In genomic region chr17:17811381-17812210, GRCh38 we compare ENCODE assay signal across 9 cellular contexts. TPM values are rescaled to one million over a fixed set of nuclear protein-coding genes. Genes with fewer than 3 reads are reported as not detected.
A peak's percentile ranks its signal among the peaks of the same experiment; 100 is the strongest.
DNase-seq lines count a peak whose midpoint lies in the region; ATAC-seq, FAIRE-seq and TF ChIP-seq lines count a peak whose summit lies in the region.
"Had no signal": no experiment of that assay in that cellular context is flagged by ENCODE, and none has a peak within 500 bp of the region (broad histone marks: within the 10 kb centered on the region; RNA-seq: fewer than 3 reads in every experiment).

No MANE protein-coding gene starts in this region.

- H3K79me1 ChIP-seq in H9 (ENCODE audit: insufficient read depth, low read depth, low read length, poor library complexity, severe bottlenecking) = no peaks in the 10 kb centered on the region

- no peak overlapping the region for H2BK120ac ChIP-seq in H9 (ENCODE audit: low read depth, low read length, poor library complexity, severe bottlenecking)

- no peaks in the 10 kb centered on the region for H4K20me1 ChIP-seq in H9 (ENCODE audit: control insufficient read depth, insufficient read depth, insufficient read length)

- H3K4ac ChIP-seq in H9 (ENCODE audit: low read depth, low read length) = no peak overlapping the region

- H2AFZ ChIP-seq in H9 (ENCODE audit: low read length) = no peak overlapping the region

- H4K5ac ChIP-seq in H9 (ENCODE audit: insufficient read length, low read depth, low read length) = no peak overlapping the region

- POLR2A ChIA-PET in A549 (lab: Yijun Ruan, JAX) = interaction anchor here (0.7 to 5.2 kb wide), 4 partner anchors 25 to 109 kb away, joined by 4 to 38 read pairs (median 6); partner anchors contain the start of gene SREBF1
- POLR2A ChIA-PET in naive thymus-derived CD4-positive, alpha-beta T cell (lab: Charles Lee) = interaction anchor here (1.1 to 2.2 kb wide), 4 partner anchors 25 to 46 kb away, joined by 3 to 7 read pairs (median 4); partner anchors contain the start of gene SREBF1

- H3K79me2 ChIP-seq in H9 (ENCODE audit: insufficient read depth, low read length) = no peaks in the 10 kb centered on the region

- H3K56ac ChIP-seq in H9 (ENCODE audit: insufficient read length, low read depth, low read length) = no peak overlapping the region

- intact Hi-C loops in naive thymus-derived CD4-positive, alpha-beta T cell (cut with micrococcal nuclease) = loop anchor here (1.0 kb wide), 8 partner anchors 12 to 222 kb away; partner anchors contain the start of genes RAI1 (in 1 of the 2) and SREBF1 (in 1 of the 2)

- peaks cover 8% of the 10 kb centered on the region; the same call in 1 of the 2 replicates for H3K27me3 ChIP-seq in H9 (ENCODE audit: insufficient read depth, low read length)
- H3K27me3 ChIP-seq in naive thymus-derived CD4-positive, alpha-beta T cell (ENCODE audit: control insufficient read depth in 2 of 2, insufficient read depth in 2 of 2, low read length in 2 of 2) = no peaks in the 10 kb centered on the region

- 23% methylated on average over 15 of the region's 15 CpGs for WGBS in A549 (ENCODE audit: missing lambda C conversion rate)
- WGBS in H9 (ENCODE audit: extremely low coverage, insufficient read length, low lambda C conversion rate) = no CpG with 5 or more reads among the region's 15 CpGs

- H3K23ac ChIP-seq in H9 (ENCODE audit: insufficient read length, low read depth, low read length) = no peak overlapping the region

- H4K8ac ChIP-seq in H9 (replicated peaks; ENCODE audit: insufficient read length, low read depth, low read length) = no peak overlapping the region

- H2BK12ac ChIP-seq in H9 (ENCODE audit: insufficient read length, low read depth, low read length) = no peak overlapping the region

- H3K9me3 ChIP-seq in A549 (no peaks in the 10 kb centered on the region), H9 (ENCODE audit: control insufficient read depth, low read depth, low read length) (no peaks in the 10 kb centered on the region)
- no peaks in the 10 kb centered on the region for H3K9me3 ChIP-seq in naive thymus-derived CD4-positive, alpha-beta T cell (ENCODE audit: control insufficient read depth in 2 of 3, low read length in 3 of 3)

- no peaks in the 10 kb centered on the region for H3K9me3 Mint-ChIP-seq in H9
- peaks cover 0 to 2% (median 0%) of the 10 kb centered on the region in 11 donors for H3K9me3 Mint-ChIP-seq in naive thymus-derived CD4-positive, alpha-beta T cell

- H2BK20ac ChIP-seq in H9 (ENCODE audit: low read depth, low read length, poor library complexity, severe bottlenecking) = no peak overlapping the region

- TF ChIP-seq POLR2A in A549 (IDR thresholded peaks at IDR 0.05; ENCODE audit: low read length) (no peak), GM12892 (IDR thresholded peaks at IDR 0.05; ENCODE audit: low read depth, low read length) (no peak)

- H2BK15ac ChIP-seq in H9 (ENCODE audit: low read depth, low read length) = no peak overlapping the region

- ATAC-seq in A549 = peak in 1 of 2 experiments; percentile 1; a peak in 3 of 6 replicates
- no peak for ATAC-seq in naive thymus-derived CD4-positive, alpha-beta T cell
- no peak for ATAC-seq in GM18858 (IDR thresholded peaks at IDR 0.05; ENCODE audit: unreplicated experiment)

- H3K27ac ChIP-seq in A549 (peak overlapping the region; percentile 62 to 78), H9 (ENCODE audit: insufficient read length, low read depth, low read length) (no peak overlapping the region)
- H3K27ac ChIP-seq in naive thymus-derived CD4-positive, alpha-beta T cell (ENCODE audit: low read depth, low read length) = no peak overlapping the region

- CTCF ChIA-PET in A549 (lab: Yijun Ruan, JAX) = interaction anchor here (0.6 to 30.5 kb wide), 47 partner anchors 10 to 277 kb away, joined by 3 to 859 read pairs (median 5); partner anchors contain the start of genes DRG2, RAI1 and SREBF1
- CTCF ChIA-PET in naive thymus-derived CD4-positive, alpha-beta T cell (lab: Charles Lee) = interaction anchor here (0.6 to 9.9 kb wide), 13 partner anchors 16 to 133 kb away, joined by 3 to 88 read pairs (median 5); partner anchors contain the start of gene SREBF1

- no peak for FAIRE-seq in A549 (lab: Jason Lieb, UNC)
- FAIRE-seq in GM12892 (lab: Jason Lieb, UNC) = no peak

- H3K4me2 ChIP-seq in A549 (peak overlapping the region; percentile 68), H9 (ENCODE audit: insufficient read depth, insufficient read length, low read length) (peak overlapping the region; percentile 4)

- peaks cover 17 to 25% of the 10 kb centered on the region in 2 experiments for H3K4me1 Mint-ChIP-seq in H9
- H3K4me1 Mint-ChIP-seq in naive thymus-derived CD4-positive, alpha-beta T cell = peaks cover 5 to 18% (median 11%) of the 10 kb centered on the region in 7 donors

- no peak overlapping the region for H3K14ac ChIP-seq in H9 (ENCODE audit: insufficient read depth, low read length)

- H2AK5ac ChIP-seq in H9 (ENCODE audit: insufficient read length, low read length) = no peak overlapping the region

- H3K27me3 Mint-ChIP-seq in H9 (ENCODE audit: low read depth) = peaks cover 24% of the 10 kb centered on the region
- H3K27me3 Mint-ChIP-seq in naive thymus-derived CD4-positive, alpha-beta T cell = no peaks in the 10 kb centered on the region

- TF ChIP-seq CTCF in A549 (IDR thresholded peaks at IDR 0.05) = no peak
- TF ChIP-seq CTCF in H9 (conservative IDR thresholded peaks at IDR 0.05) = no peak
- no peak for TF ChIP-seq CTCF in astrocyte of the spinal cord (IDR thresholded peaks at IDR 0.05; ENCODE audit: low read depth, low read length)

- peaks cover 6% of the 10 kb centered on the region for H3K23me2 ChIP-seq in H9 (ENCODE audit: insufficient read length, low read depth, low read length, poor library complexity, severe bottlenecking)

- no peak overlapping the region for H3T11ph ChIP-seq in H9 (ENCODE audit: low read length)

- TF ChIP-seq RAD21 in A549 (conservative IDR thresholded peaks at IDR 0.05 in 1 of 2, IDR thresholded peaks at IDR 0.05 in 1 of 2) = no peak

- H3K4me3 ChIP-seq in A549 (0 out of 3 replicates have a peak overlapping the region, but pooled peaks have one; percentile 17), astrocyte of the spinal cord (ENCODE audit: low read depth, low read length) (no peak overlapping the region)
- no peak overlapping the region for H3K4me3 ChIP-seq in naive thymus-derived CD4-positive, alpha-beta T cell (ENCODE audit: low read length)

- in situ Hi-C loops in astrocyte of the spinal cord (cut with HindIII; ENCODE audit: low sequenced_read_pairs) = no loop called here

- DNase-seq in A549 (ENCODE audit: low read depth in 1 of 2, low spot score in 1 of 2) (peak in 1 of 2 experiments; percentile 75), H9 (peak; percentile 80), astrocyte of the spinal cord (ENCODE audit: low read depth, low spot score) (peak; percentile 30), AML-193 (lab: John Stamatoyannopoulos, UW) (no peak), DMS79 (lab: John Stamatoyannopoulos, UW) (no peak), GM12892 (ENCODE audit: insufficient read length) (no peak)
- no peak for DNase-seq in naive thymus-derived CD4-positive, alpha-beta T cell
- DNase-seq: GDM1 had no signal

- H3K36me3 Mint-ChIP-seq in H9 (ENCODE audit: insufficient read depth in 1 of 3, low read depth in 3 of 3) = peaks cover 6 to 30% (median 21%) of the 10 kb centered on the region in 3 experiments
- peaks cover 0 to 10% (median 3%) of the 10 kb centered on the region in 5 donors for H3K36me3 Mint-ChIP-seq in naive thymus-derived CD4-positive, alpha-beta T cell

- H3K9ac ChIP-seq in H9 (ENCODE audit: extremely low read depth, insufficient read length, low read length) = no peak overlapping the region

- H3K27ac Mint-ChIP-seq in H9 = peak overlapping the region in 1 of 3 experiments; percentile 87; a peak in 3 of 7 replicates
- peak overlapping the region in 8 of 9 donors; percentile 12 to 65 (median 56) for H3K27ac Mint-ChIP-seq in naive thymus-derived CD4-positive, alpha-beta T cell

- peaks cover 58% of the 10 kb centered on the region for H3K4me1 ChIP-seq in A549
- no peaks in the 10 kb centered on the region; the same call in 1 of the 2 replicates for H3K4me1 ChIP-seq in H9 (ENCODE audit: insufficient read depth, low read length)
- peaks cover 6 to 9% of the 10 kb centered on the region in 2 donors for H3K4me1 ChIP-seq in naive thymus-derived CD4-positive, alpha-beta T cell (ENCODE audit: control insufficient read depth in 2 of 2, insufficient read depth in 2 of 2, low read length in 2 of 2)

- peaks cover 0 to 62% (median 9%) of the 10 kb centered on the region in 3 experiments for H3K36me3 ChIP-seq in naive thymus-derived CD4-positive, alpha-beta T cell (ENCODE audit: control insufficient read depth in 2 of 3, insufficient read depth in 3 of 3, low read length in 3 of 3)

- no peak overlapping the region for H3K18ac ChIP-seq in H9 (ENCODE audit: insufficient read length, low read depth, low read length)

- H3K4me3 Mint-ChIP-seq in H9 = peak overlapping the region in 1 of 2 experiments; percentile 52; a peak in 3 of 5 replicates
- H3K4me3 Mint-ChIP-seq in naive thymus-derived CD4-positive, alpha-beta T cell = no peak overlapping the region

- TF ChIP-seq EP300 in A549 (IDR thresholded peaks at IDR 0.05) = 0 out of 5 replicates have a peak, but pooled peaks of 1 of the 2 experiments have one; percentile 13

- H2BK5ac ChIP-seq in H9 (ENCODE audit: insufficient read length, low read length) = no peak overlapping the region

- no peak overlapping the region for H4K91ac ChIP-seq in H9 (ENCODE audit: insufficient read length, low read depth, low read length)

TF ChIP-seq in A549, 52 proteins besides CTCF, POLR2A, EP300 and RAD21 (continues in another document):
- TF ChIP-seq TFCP2L1 (CRISPR knock-in tag; IDR thresholded peaks at IDR 0.05) (peak; percentile 78; the same call in 1 of the 2 replicates), NPAS2 (CRISPR knock-in tag; IDR thresholded peaks at IDR 0.05; ENCODE audit: borderline replicate concordance) (no peak), MAX (IDR thresholded peaks at IDR 0.05) (peak; percentile 2; the same call in 1 of the 2 replicates), PHF8 (IDR thresholded peaks at IDR 0.05; ENCODE audit: borderline replicate concordance, low read depth) (no peak)

RNA-seq across cellular contexts. Expression of gene SREBF1, which starts 25.2 kb away (rescaled TPM):
- 47.4 and 54.6 TPM in 2 replicates for polyA plus RNA-seq in A549 (2011; rRNA removed)
- polyA plus RNA-seq in A549 (2012; cell fraction: cytosol; rRNA removed) = 52.7 and 75.7 TPM in 2 replicates
- 415 and 599 TPM in 2 replicates for polyA plus RNA-seq in A549 (2012; cell fraction: nucleus; rRNA removed)
- polyA plus RNA-seq in A549 (2017; fragmentation: RNase III; extraction: RNeasy Plus Mini Kit Qiagen cat#74134 plus additional on column Dnase treatment) = 90.3 to 175 TPM (median 159 TPM) in 3 replicates
- polyA minus RNA-seq in A549 (2011; rRNA and poly(A)+ RNA removed) = 75.5 and 133 TPM in 2 replicates
- 76.2 and 81.9 TPM in 2 replicates for total RNA-seq in H9 (2021)
- total RNA-seq in naive thymus-derived CD4-positive, alpha-beta T cell = 100 to 1,000 TPM in 3 of 5 experiments, 10 to 100 TPM in 2; 30.9 to 281 (median 159) TPM
- 10 to 100 TPM; 22.4 to 41.3 TPM for polyA plus RNA-seq in naive thymus-derived CD4-positive, alpha-beta T cell
- 14.3 TPM for polyA plus RNA-seq in GM12892 (2012; ENCODE audit: missing spikeins)

Comparison
In these comparisons a context has a peak if more than half of its experiments do, and no peak if none do; other contexts are left out.
1. DNase-seq: peak in H9 (single experiment) and astrocyte of the spinal cord (single experiment); none in naive thymus-derived CD4-positive, alpha-beta T cell (0 of 9), AML-193 (0 of 2), DMS79 (single experiment) and GM12892 (single experiment).
2. H3K27ac ChIP-seq: peak in A549 (2 of 2); none in H9 (single experiment) and naive thymus-derived CD4-positive, alpha-beta T cell (single experiment).